Comparison of ENCODE assay signal across 11 cellular contexts in genomic region chr1:21263052-21263429, GRCh38. TPM values are rescaled to one million over a fixed set of nuclear protein-coding genes. Genes with fewer than 3 reads are reported as not detected.
DNase-seq lines count a peak whose midpoint lies in the region; ATAC-seq and TF ChIP-seq lines count a peak whose summit lies in the region.
"Had no signal": no experiment of that assay in that cellular context is flagged by ENCODE, and none has a peak within 500 bp of the region (broad histone marks: within the 10 kb centered on the region; RNA-seq: fewer than 3 reads in every experiment).

No MANE protein-coding gene starts in this region.

- H4K20me1 ChIP-seq in SK-N-SH (ENCODE audit: insufficient read depth), result no peaks in the 10 kb centered on the region

- no peak for TF ChIP-seq POLR2A in suprapubic skin (IDR thresholded peaks at IDR 0.05)

- peaks cover 0 to 12% of the 10 kb centered on the region in 2 experiments for H3K36me3 ChIP-seq in SK-N-SH (replicated peaks in 1 of 2; ENCODE audit: control insufficient read depth in 1 of 2, insufficient read depth in 2 of 2, low read length in 1 of 2)
- H3K36me3 ChIP-seq in suprapubic skin, result peaks cover 21% of the 10 kb centered on the region
- H3K36me3 ChIP-seq in H7 (replicated peaks; ENCODE audit: control insufficient read depth, insufficient read depth, low read length), result peaks cover 1% of the 10 kb centered on the region; the same call in 1 of the 2 replicates
- peaks cover 9% of the 10 kb centered on the region for H3K36me3 ChIP-seq in WERI-Rb-1

- H3K79me2 ChIP-seq in SK-N-SH (ENCODE audit: insufficient read depth), result no peaks in the 10 kb centered on the region

- H3K9ac ChIP-seq in SK-N-SH, result peak overlapping the region; percentile 81; the same call in 1 of the 2 replicates

- no peak overlapping the region for H2AFZ ChIP-seq in SK-N-SH (ENCODE audit: low read depth)

- H3K4me1 ChIP-seq in SK-N-SH (ENCODE audit: control insufficient read depth in 1 of 2, insufficient read depth in 2 of 2, low read depth in 1 of 2, low read length in 1 of 2) (peaks cover 30 to 41% of the 10 kb centered on the region in 2 experiments; a peak in 3 of 4 replicates), suprapubic skin (peaks cover 36% of the 10 kb centered on the region)

- H3K9me3 Mint-ChIP-seq in brain (no peaks in the 10 kb centered on the region), mesothelial cell of epicardium (peaks cover 3% of the 10 kb centered on the region)
- H3K9me3 Mint-ChIP-seq: naive thymus-derived CD4-positive, alpha-beta T cell had no signal

- H3K9me2 ChIP-seq in SK-N-SH, result no peaks in the 10 kb centered on the region

- H3K27ac ChIP-seq in SK-N-SH (ENCODE audit: low read depth in 2 of 2, low read length in 1 of 2) (peak overlapping the region; percentile 86 to 99), suprapubic skin (peak overlapping the region; percentile 91), WERI-Rb-1 (no peak overlapping the region)

- peak overlapping the region; percentile 77; the same call in 1 of the 2 replicates for H3K4me2 ChIP-seq in SK-N-SH

- H3K4me3 ChIP-seq in SK-N-SH (ENCODE audit: low read depth in 2 of 2, low read length in 1 of 2) (no peak overlapping the region), suprapubic skin (no peak overlapping the region), H7 (ENCODE audit: insufficient read depth, low read depth, low read length) (no peak overlapping the region), WERI-Rb-1 (ENCODE audit: low read depth, low read length) (no peak overlapping the region)

- H3K4me1 Mint-ChIP-seq in brain (peaks cover 48% of the 10 kb centered on the region), mesothelial cell of epicardium (peaks cover 16% of the 10 kb centered on the region)

- H3K36me3 Mint-ChIP-seq in brain, result peaks cover 13% of the 10 kb centered on the region
- H3K36me3 Mint-ChIP-seq in mesothelial cell of epicardium, result peaks cover 6% of the 10 kb centered on the region

- TF ChIP-seq EP300 in SK-N-SH (IDR thresholded peaks at IDR 0.05; ENCODE audit: borderline replicate concordance in 1 of 2, low read depth in 1 of 2, low read length in 1 of 2) (no peak), suprapubic skin (IDR thresholded peaks at IDR 0.05) (no peak)

- TF ChIP-seq RAD21 in SK-N-SH (IDR thresholded peaks at IDR 0.05; ENCODE audit: low read length), result no peak

- peak overlapping the region in 1 of 5 experiments; percentile 61 for H3K4me3 Mint-ChIP-seq in brain
- H3K4me3 Mint-ChIP-seq in mesothelial cell of epicardium, result no peak overlapping the region

- peaks cover 22% of the 10 kb centered on the region for H3F3A ChIP-seq in SK-N-SH (replicated peaks; ENCODE audit: insufficient read depth)

- TF ChIP-seq CTCF in SK-N-SH (IDR thresholded peaks at IDR 0.05), result no peak
- no peak for TF ChIP-seq CTCF in brain (conservative IDR thresholded peaks at IDR 0.05)
- TF ChIP-seq CTCF in mesothelial cell of epicardium (IDR thresholded peaks at IDR 0.05; ENCODE audit: unreplicated experiment), result no peak
- TF ChIP-seq CTCF in suprapubic skin (IDR thresholded peaks at IDR 0.05), result no peak
- no peak for TF ChIP-seq CTCF in WERI-Rb-1 (IDR thresholded peaks at IDR 0.05; ENCODE audit: low read depth, low read length)

- POLR2A ChIA-PET in SK-N-SH (lab: Yijun Ruan, JAX), result interaction anchor here (0.5 to 1.2 kb wide), 2 partner anchors 20 to 36 kb away, joined by 3 to 7 read pairs; no protein-coding TSS in a partner anchor

- no peaks in the 10 kb centered on the region for H3K9me3 ChIP-seq in SK-N-SH
- no peaks in the 10 kb centered on the region for H3K9me3 ChIP-seq in suprapubic skin
- no peaks in the 10 kb centered on the region for H3K9me3 ChIP-seq in WERI-Rb-1 (ENCODE audit: severe bottlenecking)

- ATAC-seq in SK-N-SH treated with all-trans-retinoic acid at 6 μM for 48 hours, result no peak
- ATAC-seq: naive thymus-derived CD4-positive, alpha-beta T cell had no signal

- DNase-seq in SK-N-SH (no peak), mesothelial cell of epicardium (ENCODE audit: low spot score in 2 of 2, unreplicated experiment in 2 of 2) (no peak), suprapubic skin (ENCODE audit: low spot score in 2 of 2) (no peak), SIG-M5 (lab: John Stamatoyannopoulos, UW) (no peak), H7 (no peak), WERI-Rb-1 (no peak)
- DNase-seq: 8988T; naive thymus-derived CD4-positive, alpha-beta T cell; NCI-H2171 treated with DMSO at 0.1 percent for 48 hours had no signal

- WGBS in SK-N-SH (ENCODE audit: low lambda C conversion rate), result 78% methylated on average over 10 of the region's 10 CpGs
- 84% methylated on average over 10 of the region's 10 CpGs for WGBS in suprapubic skin

- CTCF ChIA-PET in SK-N-SH (lab: Yijun Ruan, JAX), result interaction anchor here (1.2 to 9.8 kb wide), 5 partner anchors 8 to 105 kb away, joined by 3 to 253 read pairs (median 11); no protein-coding TSS in a partner anchor

- H3K27me3 Mint-ChIP-seq in brain (peaks cover 2% of the 10 kb centered on the region), mesothelial cell of epicardium (ENCODE audit: low read depth) (no peaks in the 10 kb centered on the region)
- H3K27me3 Mint-ChIP-seq: naive thymus-derived CD4-positive, alpha-beta T cell had no signal

- H3K27ac Mint-ChIP-seq in brain (peak overlapping the region in 3 of 5 experiments; percentile 84 to 98 (median 89)), mesothelial cell of epicardium (peak overlapping the region; percentile 89)

- H3K27me3 ChIP-seq in SK-N-SH (ENCODE audit: insufficient read depth) (no peaks in the 10 kb centered on the region), suprapubic skin (no peaks in the 10 kb centered on the region), H7 (ENCODE audit: control insufficient read depth, insufficient read depth, low read length) (no peaks in the 10 kb centered on the region; the same call in 1 of the 2 replicates), WERI-Rb-1 (ENCODE audit: insufficient read depth, low read depth, severe bottlenecking) (no peaks in the 10 kb centered on the region)

TF ChIP-seq in SK-N-SH, 30 proteins besides CTCF, POLR2A, EP300 and RAD21 (continues in another document):
- TF ChIP-seq FOSL2 (IDR thresholded peaks at IDR 0.05; ENCODE audit: borderline replicate concordance, low read depth), result no peak
- TF ChIP-seq RFX5 (IDR thresholded peaks at IDR 0.05; ENCODE audit: low read length), result no peak
- no peak for TF ChIP-seq CHD2 (IDR thresholded peaks at IDR 0.05; ENCODE audit: low read length, partially characterized antibody)
- no peak for TF ChIP-seq SMC3 (IDR thresholded peaks at IDR 0.05; ENCODE audit: low read depth, low read length)
- TF ChIP-seq IRF3 (IDR thresholded peaks at IDR 0.05; ENCODE audit: low read depth, low read length), result no peak
- TF ChIP-seq YY1 (IDR thresholded peaks at IDR 0.05; ENCODE audit: low read depth), result no peak
- TF ChIP-seq GABPA (IDR thresholded peaks at IDR 0.05; ENCODE audit: low read depth), result no peak

TF ChIP-seq in SK-N-SH treated with all-trans-retinoic acid at 6 μM for 48 hours, 23 proteins besides CTCF, POLR2A, EP300 and RAD21 (continues in another document):
- TF ChIP-seq CREB5 (CRISPR knock-in tag; IDR thresholded peaks at IDR 0.05; ENCODE audit: low read depth) (no peak), POU6F1 (CRISPR knock-in tag; IDR thresholded peaks at IDR 0.05; ENCODE audit: borderline replicate concordance, low read depth) (no peak), ZNF565 (CRISPR knock-in tag; conservative IDR thresholded peaks at IDR 0.05; ENCODE audit: low read depth) (no peak), SNAI2 (CRISPR knock-in tag; IDR thresholded peaks at IDR 0.05) (no peak), OSR1 (CRISPR knock-in tag; IDR thresholded peaks at IDR 0.05) (no peak), TOX (CRISPR knock-in tag; IDR thresholded peaks at IDR 0.05; ENCODE audit: borderline replicate concordance) (no peak), ZNF70 (CRISPR knock-in tag; IDR thresholded peaks at IDR 0.05) (no peak)

RNA-seq across cellular contexts. Expression of gene ECE1, which starts 27.2 kb away (rescaled TPM):
- polyA plus RNA-seq in SK-N-SH (2012; rRNA removed) (62.3 and 96.6 TPM in 2 replicates), brain (ENCODE audit: insufficient read depth, low read depth, low replicate concordance) (70.1 TPM)
- polyA plus RNA-seq in SK-N-SH (2012; cell fraction: cytosol; rRNA removed), result 48.1 and 60.4 TPM in 2 replicates
- 53.0 and 69.9 TPM in 2 replicates for polyA plus RNA-seq in SK-N-SH (2012; cell fraction: nucleus; rRNA removed)
- total RNA-seq in mesothelial cell of epicardium (39.3 to 41.8 TPM (median 41.1 TPM) in 3 replicates), suprapubic skin (10 to 100 TPM; 40.8 to 64.2 (median 55.3) TPM)
- 46.4 and 53.8 TPM in 2 replicates for total RNA-seq in H7 (2014; rRNA removed; shearing (Covaris generic))
